In the genomic region with DNA sequence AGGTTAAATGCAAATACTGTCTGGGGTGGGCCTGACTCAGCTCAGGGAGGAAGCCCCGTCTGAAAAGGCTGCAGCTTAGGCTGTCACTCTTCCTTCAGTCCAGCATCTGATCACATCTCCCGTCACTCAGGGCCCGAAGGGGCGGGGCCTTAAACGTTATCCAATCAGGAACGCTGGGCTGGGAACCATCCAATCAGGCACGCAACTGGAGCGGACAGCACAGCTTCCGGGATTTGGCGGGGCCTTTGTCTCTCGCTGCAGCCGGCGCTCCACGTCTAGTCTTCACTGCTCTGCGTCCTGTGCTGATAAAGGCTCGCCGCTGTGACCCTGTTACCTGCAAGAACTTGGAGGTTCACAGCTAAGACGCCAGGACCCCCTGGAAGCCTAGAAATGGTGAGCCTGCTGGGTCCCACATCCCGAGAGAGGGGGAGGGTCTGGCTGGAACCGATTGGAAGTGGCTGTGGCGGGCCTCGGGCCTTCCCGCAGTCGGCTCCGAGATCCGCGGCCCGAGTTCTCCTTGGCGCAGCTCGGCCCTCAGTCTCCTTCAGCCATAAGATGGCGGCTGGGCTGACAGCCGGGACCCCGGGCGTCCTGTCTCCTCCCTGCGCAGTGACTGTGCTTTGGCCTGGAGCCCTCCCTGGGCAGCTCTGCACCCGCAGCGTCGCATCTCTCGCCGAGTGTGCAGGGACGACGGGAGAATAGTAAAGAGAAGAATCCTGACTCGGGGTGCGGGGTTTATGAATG, we compare ENCODE assay signal across 8 cellular contexts. TPM values are rescaled to one million over a fixed set of nuclear protein-coding genes. Genes with fewer than 3 reads are reported as not detected.
DNase-seq lines count a peak whose midpoint lies in the region; ATAC-seq and TF ChIP-seq lines count a peak whose summit lies in the region.

A gene (plus strand): TSS at position 248 of the 744 bp plus-strand sequence. CDS start 143 bp downstream, at position 391.

- H4K20me1 ChIP-seq in DOHH2 (ENCODE audit: control insufficient read depth, insufficient read depth, low read depth, low read length) (peaks cover 18% of the 10 kb centered on the region), GM23338 (replicated peaks; ENCODE audit: insufficient read depth) (peaks cover 23% of the 10 kb centered on the region), fibroblast of lung (ENCODE audit: control insufficient read depth, extremely low read depth, insufficient read depth, low read length) (no peaks in the 10 kb centered on the region)

- peak; percentile 95 for ATAC-seq in GM23338
- peak; percentile 99 for ATAC-seq in activated T-helper 17 cell treated with anti-CD3 and anti-CD28 coated beads, Interleukin-2, amount 50 U/mL, for 72 hours (replicated peaks)
- ATAC-seq in naive thymus-derived CD4-positive, alpha-beta T cell, result peak; percentile 99
- ATAC-seq in stimulated activated naive B cell treated with anti-CD40 and anti-IgM and Interleukin-4, amounts not matched to agents 10 μg/mL and 1 μg/mL and 100 μg/mL, for 72 hours (replicated peaks), result peak; percentile 98 to 99

- peaks cover 13% of the 10 kb centered on the region for H3K27me3 Mint-ChIP-seq in GM23338 (ENCODE audit: insufficient read depth, low read depth, poor library complexity)
- H3K27me3 Mint-ChIP-seq in activated T-helper 17 cell treated with anti-CD3 and anti-CD28 coated beads, Interleukin-2, amount 50 U/mL, for 72 hours, result no peaks in the 10 kb centered on the region
- H3K27me3 Mint-ChIP-seq in naive thymus-derived CD4-positive, alpha-beta T cell, result no peaks in the 10 kb centered on the region
- no peaks in the 10 kb centered on the region for H3K27me3 Mint-ChIP-seq in stimulated activated naive B cell treated with anti-CD40 and anti-IgM and Interleukin-4, amounts not matched to agents 10 μg/mL and 1 μg/mL and 100 μg/mL, for 72 hours

- H3K4me3 ChIP-seq in DOHH2 (ENCODE audit: low read length), result peak within 1 kb of the TSS; percentile 85
- H3K4me3 ChIP-seq in GM23338, result peak within 1 kb of the TSS; percentile 91
- peak within 1 kb of the TSS; percentile 82 to 96 (median 92) for H3K4me3 ChIP-seq in fibroblast of lung (replicated peaks in 1 of 4; ENCODE audit: control extremely low read depth in 1 of 4, insufficient read depth in 1 of 4, low read depth in 3 of 4, low read length in 4 of 4)
- H3K4me3 ChIP-seq in naive thymus-derived CD4-positive, alpha-beta T cell (ENCODE audit: low read length), result peak within 1 kb of the TSS; percentile 87

- peaks cover 40% of the 10 kb centered on the region for H3K36me3 Mint-ChIP-seq in GM23338 (ENCODE audit: low read depth)
- H3K36me3 Mint-ChIP-seq in activated T-helper 17 cell treated with anti-CD3 and anti-CD28 coated beads, Interleukin-2, amount 50 U/mL, for 72 hours (ENCODE audit: low read depth), result peaks cover 37% of the 10 kb centered on the region
- H3K36me3 Mint-ChIP-seq in naive thymus-derived CD4-positive, alpha-beta T cell, result peaks cover 0 to 23% (median 17%) of the 10 kb centered on the region in 5 donors
- H3K36me3 Mint-ChIP-seq in stimulated activated naive B cell treated with anti-CD40 and anti-IgM and Interleukin-4, amounts not matched to agents 10 μg/mL and 1 μg/mL and 100 μg/mL, for 72 hours, result peaks cover 15 to 17% of the 10 kb centered on the region in 2 donors

- H3K4me2 ChIP-seq in DOHH2 (ENCODE audit: low read length) (peak within 1 kb of the TSS; percentile 78), GM23338 (peak within 1 kb of the TSS; percentile 95), fibroblast of lung (ENCODE audit: extremely low read depth, insufficient read depth, low read length) (peak within 1 kb of the TSS; percentile 84)

- H3K27me3 ChIP-seq in DOHH2 (ENCODE audit: control insufficient read depth, low read length), result no peaks in the 10 kb centered on the region
- no peaks in the 10 kb centered on the region for H3K27me3 ChIP-seq in GM23338 (ENCODE audit: insufficient read depth)
- no peaks in the 10 kb centered on the region for H3K27me3 ChIP-seq in fibroblast of lung (ENCODE audit: control insufficient read depth, insufficient read depth, low read length)
- H3K27me3 ChIP-seq in naive thymus-derived CD4-positive, alpha-beta T cell (ENCODE audit: control insufficient read depth in 2 of 2, insufficient read depth in 2 of 2, low read length in 2 of 2), result no peaks in the 10 kb centered on the region

- H3K27ac ChIP-seq in DOHH2 (ENCODE audit: low read depth, low read length), result peak within 1 kb of the TSS; percentile 65
- peak within 1 kb of the TSS; percentile 93 for H3K27ac ChIP-seq in GM23338 (ENCODE audit: low read depth)
- H3K27ac ChIP-seq in fibroblast of lung (ENCODE audit: insufficient read depth, low read length), result peak within 1 kb of the TSS; percentile 95
- H3K27ac ChIP-seq in naive thymus-derived CD4-positive, alpha-beta T cell (ENCODE audit: low read depth, low read length), result peak within 1 kb of the TSS; percentile 82

- no peak within 1 kb of the TSS for H2AFZ ChIP-seq in GM23338
- H2AFZ ChIP-seq in fibroblast of lung (ENCODE audit: low read length), result peak within 1 kb of the TSS; percentile 95

- no peaks in the 10 kb centered on the region for H3K9me3 ChIP-seq in DOHH2 (ENCODE audit: control insufficient read depth, insufficient read depth, low read length)
- no peaks in the 10 kb centered on the region for H3K9me3 ChIP-seq in fibroblast of lung (ENCODE audit: control insufficient read depth, insufficient read depth, low read depth, low read length)
- H3K9me3 ChIP-seq in naive thymus-derived CD4-positive, alpha-beta T cell (ENCODE audit: control insufficient read depth in 2 of 3, low read length in 3 of 3), result no peaks in the 10 kb centered on the region

- peaks cover 46% of the 10 kb centered on the region for H3K36me3 ChIP-seq in DOHH2 (ENCODE audit: control insufficient read depth, low read length)
- no peaks in the 10 kb centered on the region for H3K36me3 ChIP-seq in GM23338 (ENCODE audit: insufficient read depth)
- H3K36me3 ChIP-seq in fibroblast of lung (ENCODE audit: control insufficient read depth, insufficient read depth, low read length), result no peaks in the 10 kb centered on the region
- H3K36me3 ChIP-seq in naive thymus-derived CD4-positive, alpha-beta T cell (ENCODE audit: control insufficient read depth in 2 of 3, insufficient read depth in 3 of 3, low read length in 3 of 3), result peaks cover 0 to 6% (median 0%) of the 10 kb centered on the region in 3 experiments

- peak within 1 kb of the TSS; percentile 99 for H3K27ac Mint-ChIP-seq in GM23338
- H3K27ac Mint-ChIP-seq in activated T-helper 17 cell treated with anti-CD3 and anti-CD28 coated beads, Interleukin-2, amount 50 U/mL, for 72 hours, result peak within 1 kb of the TSS; percentile 93
- H3K27ac Mint-ChIP-seq in naive thymus-derived CD4-positive, alpha-beta T cell, result peak within 1 kb of the TSS; percentile 87 to 96 (median 93)
- H3K27ac Mint-ChIP-seq in stimulated activated naive B cell treated with anti-CD40 and anti-IgM and Interleukin-4, amounts not matched to agents 10 μg/mL and 1 μg/mL and 100 μg/mL, for 72 hours, result peak within 1 kb of the TSS; percentile 98

- H3K4me1 ChIP-seq in DOHH2 (ENCODE audit: control insufficient read depth, low read length) (peaks cover 33% of the 10 kb centered on the region), GM23338 (ENCODE audit: insufficient read depth) (peaks cover 10% of the 10 kb centered on the region), fibroblast of lung (ENCODE audit: control insufficient read depth, extremely low read depth, insufficient read depth, low read length) (no peaks in the 10 kb centered on the region)
- H3K4me1 ChIP-seq in naive thymus-derived CD4-positive, alpha-beta T cell (ENCODE audit: control insufficient read depth in 2 of 2, insufficient read depth in 2 of 2, low read length in 2 of 2), result peaks cover 8 to 21% of the 10 kb centered on the region in 2 donors

- CTCF ChIA-PET in naive thymus-derived CD4-positive, alpha-beta T cell (lab: Charles Lee), result interaction anchor here (0.6 to 1.4 kb wide), 2 partner anchors 423 to 462 kb away, joined by 4 read pairs; no protein-coding TSS in a partner anchor

- no peak for TF ChIP-seq CTCF in DOHH2 (IDR thresholded peaks at IDR 0.05; ENCODE audit: low read depth, low read length, poor library complexity, severe bottlenecking)
- TF ChIP-seq CTCF in GM23338 (conservative IDR thresholded peaks at IDR 0.05; ENCODE audit: low read depth in 2 of 2), result no peak
- no peak for TF ChIP-seq CTCF in fibroblast of lung (conservative IDR thresholded peaks at IDR 0.05 in 1 of 2, IDR thresholded peaks at IDR 0.05 in 1 of 2; ENCODE audit: low read depth in 1 of 2, low read length in 2 of 2)

- peak; percentile 100 for DNase-seq in GM23338 (ENCODE audit: low spot score)
- peak; percentile 97 for DNase-seq in LHCN-M2 (ENCODE audit: low read depth)
- DNase-seq in RPMI8226, result peak; percentile 99
- DNase-seq in fibroblast of lung (ENCODE audit: low read depth in 2 of 2), result peak; percentile 91 to 95
- peak; percentile 84 to 95 (median 94) for DNase-seq in naive thymus-derived CD4-positive, alpha-beta T cell
- peak; percentile 97 for DNase-seq in stimulated activated naive B cell treated with anti-CD40 and anti-IgM and Interleukin-4, amounts not matched to agents 10 μg/mL and 1 μg/mL and 100 μg/mL, for 72 hours

- POLR2A ChIA-PET in naive thymus-derived CD4-positive, alpha-beta T cell (lab: Charles Lee), result interaction anchor here (0.6 to 2.0 kb wide), 11 partner anchors 12 to 1448 kb away, joined by 3 to 20 read pairs (median 4); a partner anchor contains a TSS

- H3K4me3 Mint-ChIP-seq in GM23338, result peak within 1 kb of the TSS; percentile 99
- peak within 1 kb of the TSS; percentile 92 for H3K4me3 Mint-ChIP-seq in activated T-helper 17 cell treated with anti-CD3 and anti-CD28 coated beads, Interleukin-2, amount 50 U/mL, for 72 hours
- peak within 1 kb of the TSS; percentile 90 to 98 (median 96) for H3K4me3 Mint-ChIP-seq in naive thymus-derived CD4-positive, alpha-beta T cell
- H3K4me3 Mint-ChIP-seq in stimulated activated naive B cell treated with anti-CD40 and anti-IgM and Interleukin-4, amounts not matched to agents 10 μg/mL and 1 μg/mL and 100 μg/mL, for 72 hours, result peak within 1 kb of the TSS; percentile 98 to 100

- H3K79me2 ChIP-seq in DOHH2 (ENCODE audit: control insufficient read depth, low read length) (peaks cover 52% of the 10 kb centered on the region), GM23338 (replicated peaks; ENCODE audit: insufficient read depth) (peaks cover 48% of the 10 kb centered on the region), fibroblast of lung (ENCODE audit: control insufficient read depth, insufficient read depth, low read length) (peaks cover 36% of the 10 kb centered on the region)

- H3K9me3 Mint-ChIP-seq in GM23338, result no peaks in the 10 kb centered on the region; the same call in 1 of the 3 replicates
- H3K9me3 Mint-ChIP-seq in activated T-helper 17 cell treated with anti-CD3 and anti-CD28 coated beads, Interleukin-2, amount 50 U/mL, for 72 hours, result no peaks in the 10 kb centered on the region
- peaks cover 0 to 15% (median 0%) of the 10 kb centered on the region in 11 donors for H3K9me3 Mint-ChIP-seq in naive thymus-derived CD4-positive, alpha-beta T cell
- no peaks in the 10 kb centered on the region for H3K9me3 Mint-ChIP-seq in stimulated activated naive B cell treated with anti-CD40 and anti-IgM and Interleukin-4, amounts not matched to agents 10 μg/mL and 1 μg/mL and 100 μg/mL, for 72 hours

- H3K9ac ChIP-seq in fibroblast of lung (ENCODE audit: insufficient read depth, low read length), result peak within 1 kb of the TSS; percentile 96

- peaks cover 3% of the 10 kb centered on the region; the same call in 1 of the 2 replicates for H3F3A ChIP-seq in DOHH2 (ENCODE audit: control insufficient read depth, insufficient read depth)
- peaks cover 3% of the 10 kb centered on the region for H3F3A ChIP-seq in GM23338 (replicated peaks; ENCODE audit: low read depth)

- intact Hi-C loops in naive thymus-derived CD4-positive, alpha-beta T cell (cut with micrococcal nuclease), result loop anchor here (1.0 to 10.0 kb wide), 17 partner anchors 335 to 1473 kb away; a partner anchor contains a TSS

- H3K9me2 ChIP-seq in DOHH2 (replicated peaks; ENCODE audit: control insufficient read depth, low read length) (no peaks in the 10 kb centered on the region), GM23338 (ENCODE audit: insufficient read depth) (no peaks in the 10 kb centered on the region)

- peaks cover 10% of the 10 kb centered on the region for H3K4me1 Mint-ChIP-seq in GM23338
- H3K4me1 Mint-ChIP-seq in activated T-helper 17 cell treated with anti-CD3 and anti-CD28 coated beads, Interleukin-2, amount 50 U/mL, for 72 hours, result peaks cover 12% of the 10 kb centered on the region
- H3K4me1 Mint-ChIP-seq in naive thymus-derived CD4-positive, alpha-beta T cell, result peaks cover 18 to 57% (median 49%) of the 10 kb centered on the region in 7 donors
- H3K4me1 Mint-ChIP-seq in stimulated activated naive B cell treated with anti-CD40 and anti-IgM and Interleukin-4, amounts not matched to agents 10 μg/mL and 1 μg/mL and 100 μg/mL, for 72 hours, result peaks cover 7 to 53% of the 10 kb centered on the region in 2 donors

RNA-seq across cellular contexts. Expression of the gene that starts here (rescaled TPM):
- total RNA-seq in GM23338 (2014; rRNA removed; shearing (Covaris generic)), result 47.6 and 56.3 TPM in 2 replicates
- polyA plus RNA-seq in GM23338 (2016; fragmentation: Nextera tagmentation; extraction: Ambion mirVana) (20.3 and 25.3 TPM in 2 replicates), fibroblast of lung (4.0 and 4.1 TPM in 2 replicates)
- total RNA-seq in LHCN-M2 (2014; rRNA removed) (13.0 and 14.5 TPM in 2 replicates), fibroblast of lung (3.6 and 4.1 TPM in 2 replicates)
- polyA plus RNA-seq in LHCN-M2 (2012), result 1.8 TPM
- 10 to 100 TPM in 1 of 2 donors, 1 to 10 TPM in 1; 7.5 to 11.1 TPM for total RNA-seq in activated T-helper 17 cell treated with anti-CD3 and anti-CD28 coated beads, Interleukin-2, amount 50 U/mL, for 72 hours
- polyA plus RNA-seq in fibroblast of lung (2012), result 2.8 and 3.2 TPM in 2 replicates
- polyA minus RNA-seq in fibroblast of lung (ENCODE audit: low replicate concordance), result 0.89 TPM in 1 of 2 replicates, not detected in the other
- 10 to 100 TPM; 16.3 to 22.5 (median 19.3) TPM for total RNA-seq in naive thymus-derived CD4-positive, alpha-beta T cell
- 10 to 100 TPM in 1 of 2 donors, 1 to 10 TPM in 1; 8.4 to 12.5 TPM for polyA plus RNA-seq in naive thymus-derived CD4-positive, alpha-beta T cell

Comparison
In these comparisons a context has a peak if more than half of its experiments do, and no peak if none do; other contexts are left out.
1. Peak in every context shown above with its lines: DNase-seq, ATAC-seq, H3K4me3 ChIP-seq and H3K27ac ChIP-seq.